ENCODE assay signal across 3 cellular contexts in genomic region chr10:43377393-43377883, GRCh38.
A peak's percentile ranks its signal among the peaks of the same experiment; 100 is the strongest.
TF ChIP-seq lines count a peak whose summit lies in the region.

No MANE protein-coding gene starts in this region.

TF ChIP-seq in HEK293, 187 proteins besides CTCF, POLR2A, EP300 and RAD21:
- TF ChIP-seq ZNF404 (tag by site-specific recombination; IDR thresholded peaks at IDR 0.05) = no peak
- 0 out of 2 replicates have a peak, but pooled peaks have one; percentile 27 for TF ChIP-seq ZIC2 (tag by site-specific recombination; IDR thresholded peaks at IDR 0.05)

TF ChIP-seq in GM12878, 131 proteins besides CTCF, POLR2A, EP300 and RAD21:
- TF ChIP-seq CBFB (IDR thresholded peaks at IDR 0.05; ENCODE audit: low read depth) (no peak), CREB1 (IDR thresholded peaks at IDR 0.05; ENCODE audit: low read depth) (no peak), SMARCA5 (IDR thresholded peaks at IDR 0.05) (no peak), KLF5 (IDR thresholded peaks at IDR 0.05; ENCODE audit: partially characterized antibody) (no peak), JUND (IDR thresholded peaks at IDR 0.05; ENCODE audit: low read depth, low read length) (no peak), NR2C2 (IDR thresholded peaks at IDR 0.05; ENCODE audit: borderline replicate concordance, control insufficient read depth, insufficient read length, low read depth) (no peak), TCF7 (IDR thresholded peaks at IDR 0.05; ENCODE audit: borderline replicate concordance) (no peak), LARP7 (IDR thresholded peaks at IDR 0.05) (no peak), CBX5 (IDR thresholded peaks at IDR 0.05; ENCODE audit: low read depth) (no peak), BRCA1 (IDR thresholded peaks at IDR 0.05; ENCODE audit: low read depth, low read length) (no peak), SP1 (IDR thresholded peaks at IDR 0.05; ENCODE audit: low read depth, low read length) (no peak), SIN3A (IDR thresholded peaks at IDR 0.05; ENCODE audit: low read depth, low read length) (no peak), NKRF (conservative IDR thresholded peaks at IDR 0.05) (no peak), RUNX3 (IDR thresholded peaks at IDR 0.05; ENCODE audit: low read length) (no peak), SUZ12 (IDR thresholded peaks at IDR 0.05; ENCODE audit: unreplicated experiment) (no peak), CBX3 (IDR thresholded peaks at IDR 0.05; ENCODE audit: borderline replicate concordance, low read depth) (no peak)
- TF ChIP-seq, protein P1, sequence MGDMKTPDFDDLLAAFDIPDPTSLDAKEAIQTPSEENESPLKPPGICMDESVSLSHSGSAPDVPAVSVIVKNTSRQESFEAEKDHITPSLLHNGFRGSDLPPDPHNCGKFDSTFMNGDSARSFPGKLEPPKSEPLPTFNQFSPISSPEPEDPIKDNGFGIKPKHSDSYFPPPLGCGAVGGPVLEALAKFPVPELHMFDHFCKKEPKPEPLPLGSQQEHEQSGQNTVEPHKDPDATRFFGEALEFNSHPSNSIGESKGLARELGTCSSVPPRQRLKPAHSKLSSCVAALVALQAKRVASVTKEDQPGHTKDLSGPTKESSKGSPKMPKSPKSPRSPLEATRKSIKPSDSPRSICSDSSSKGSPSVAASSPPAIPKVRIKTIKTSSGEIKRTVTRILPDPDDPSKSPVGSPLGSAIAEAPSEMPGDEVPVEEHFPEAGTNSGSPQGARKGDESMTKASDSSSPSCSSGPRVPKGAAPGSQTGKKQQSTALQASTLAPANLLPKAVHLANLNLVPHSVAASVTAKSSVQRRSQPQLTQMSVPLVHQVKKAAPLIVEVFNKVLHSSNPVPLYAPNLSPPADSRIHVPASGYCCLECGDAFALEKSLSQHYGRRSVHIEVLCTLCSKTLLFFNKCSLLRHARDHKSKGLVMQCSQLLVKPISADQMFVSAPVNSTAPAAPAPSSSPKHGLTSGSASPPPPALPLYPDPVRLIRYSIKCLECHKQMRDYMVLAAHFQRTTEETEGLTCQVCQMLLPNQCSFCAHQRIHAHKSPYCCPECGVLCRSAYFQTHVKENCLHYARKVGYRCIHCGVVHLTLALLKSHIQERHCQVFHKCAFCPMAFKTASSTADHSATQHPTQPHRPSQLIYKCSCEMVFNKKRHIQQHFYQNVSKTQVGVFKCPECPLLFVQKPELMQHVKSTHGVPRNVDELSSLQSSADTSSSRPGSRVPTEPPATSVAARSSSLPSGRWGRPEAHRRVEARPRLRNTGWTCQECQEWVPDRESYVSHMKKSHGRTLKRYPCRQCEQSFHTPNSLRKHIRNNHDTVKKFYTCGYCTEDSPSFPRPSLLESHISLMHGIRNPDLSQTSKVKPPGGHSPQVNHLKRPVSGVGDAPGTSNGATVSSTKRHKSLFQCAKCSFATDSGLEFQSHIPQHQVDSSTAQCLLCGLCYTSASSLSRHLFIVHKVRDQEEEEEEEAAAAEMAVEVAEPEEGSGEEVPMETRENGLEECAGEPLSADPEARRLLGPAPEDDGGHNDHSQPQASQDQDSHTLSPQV (IDR thresholded peaks at IDR 0.05) = no peak
- TF ChIP-seq, protein P2, sequence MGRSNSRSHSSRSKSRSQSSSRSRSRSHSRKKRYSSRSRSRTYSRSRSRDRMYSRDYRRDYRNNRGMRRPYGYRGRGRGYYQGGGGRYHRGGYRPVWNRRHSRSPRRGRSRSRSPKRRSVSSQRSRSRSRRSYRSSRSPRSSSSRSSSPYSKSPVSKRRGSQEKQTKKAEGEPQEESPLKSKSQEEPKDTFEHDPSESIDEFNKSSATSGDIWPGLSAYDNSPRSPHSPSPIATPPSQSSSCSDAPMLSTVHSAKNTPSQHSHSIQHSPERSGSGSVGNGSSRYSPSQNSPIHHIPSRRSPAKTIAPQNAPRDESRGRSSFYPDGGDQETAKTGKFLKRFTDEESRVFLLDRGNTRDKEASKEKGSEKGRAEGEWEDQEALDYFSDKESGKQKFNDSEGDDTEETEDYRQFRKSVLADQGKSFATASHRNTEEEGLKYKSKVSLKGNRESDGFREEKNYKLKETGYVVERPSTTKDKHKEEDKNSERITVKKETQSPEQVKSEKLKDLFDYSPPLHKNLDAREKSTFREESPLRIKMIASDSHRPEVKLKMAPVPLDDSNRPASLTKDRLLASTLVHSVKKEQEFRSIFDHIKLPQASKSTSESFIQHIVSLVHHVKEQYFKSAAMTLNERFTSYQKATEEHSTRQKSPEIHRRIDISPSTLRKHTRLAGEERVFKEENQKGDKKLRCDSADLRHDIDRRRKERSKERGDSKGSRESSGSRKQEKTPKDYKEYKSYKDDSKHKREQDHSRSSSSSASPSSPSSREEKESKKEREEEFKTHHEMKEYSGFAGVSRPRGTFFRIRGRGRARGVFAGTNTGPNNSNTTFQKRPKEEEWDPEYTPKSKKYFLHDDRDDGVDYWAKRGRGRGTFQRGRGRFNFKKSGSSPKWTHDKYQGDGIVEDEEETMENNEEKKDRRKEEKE (IDR thresholded peaks at IDR 0.05) = no peak

TF ChIP-seq in HepG2, 621 proteins besides CTCF, POLR2A, EP300 and RAD21 (continues in another document):
- TF ChIP-seq MED1 (CRISPR knock-in tag; IDR thresholded peaks at IDR 0.05) (no peak), MAF1 (CRISPR knock-in tag; IDR thresholded peaks at IDR 0.05; ENCODE audit: borderline replicate concordance) (peak; percentile 62; the same call in 1 of the 2 replicates), NRL (CRISPR knock-in tag; IDR thresholded peaks at IDR 0.05; ENCODE audit: borderline replicate concordance) (no peak), ZNF446 (CRISPR knock-in tag; IDR thresholded peaks at IDR 0.05) (0 out of 2 replicates have a peak, but pooled peaks have one; percentile 52), ZNF772 (CRISPR knock-in tag; IDR thresholded peaks at IDR 0.05) (no peak; the same call in 1 of the 2 replicates), ZSCAN22 (CRISPR knock-in tag; IDR thresholded peaks at IDR 0.05) (no peak), ZNF670 (CRISPR knock-in tag; IDR thresholded peaks at IDR 0.05; ENCODE audit: borderline replicate concordance) (no peak), PPARG (CRISPR knock-in tag; conservative IDR thresholded peaks at IDR 0.05) (no peak), HOXD1 (CRISPR knock-in tag; IDR thresholded peaks at IDR 0.05) (no peak), E2F1 (CRISPR knock-in tag; IDR thresholded peaks at IDR 0.05) (no peak), ZNF24 (IDR thresholded peaks at IDR 0.05) (no peak), TMF1 (CRISPR knock-in tag; IDR thresholded peaks at IDR 0.05; ENCODE audit: low read depth) (no peak), PCBP2 (optimal IDR thresholded peaks at IDR 0.05; ENCODE audit: low read depth, low read length, poor library complexity, severe bottlenecking) (no peak), KDM2A (CRISPR knock-in tag; IDR thresholded peaks at IDR 0.05; ENCODE audit: borderline replicate concordance, low read depth) (peak; percentile 18; the same call in 1 of the 2 replicates), KMT2A (CRISPR knock-in tag; IDR thresholded peaks at IDR 0.05) (no peak), HNF1B (CRISPR knock-in tag; IDR thresholded peaks at IDR 0.05) (no peak), CSRNP1 (CRISPR knock-in tag; IDR thresholded peaks at IDR 0.05) (no peak), GATAD2A (CRISPR knock-in tag; IDR thresholded peaks at IDR 0.05) (no peak), ZSCAN30 (CRISPR knock-in tag; IDR thresholded peaks at IDR 0.05) (no peak), ZSCAN31 (CRISPR knock-in tag; IDR thresholded peaks at IDR 0.05; ENCODE audit: low read depth) (peak; percentile 67), PHF21A (CRISPR knock-in tag; IDR thresholded peaks at IDR 0.05) (no peak), TEAD2 (CRISPR knock-in tag; IDR thresholded peaks at IDR 0.05) (0 out of 2 replicates have a peak, but pooled peaks have one; percentile 61), ZBTB33 (CRISPR knock-in tag; IDR thresholded peaks at IDR 0.05) (peak; percentile 13; the same call in 1 of the 2 replicates), NCOA5 (CRISPR knock-in tag; IDR thresholded peaks at IDR 0.05) (no peak), KDM6A (CRISPR knock-in tag; IDR thresholded peaks at IDR 0.05; ENCODE audit: low read depth) (no peak)
- TF ChIP-seq, protein P3, sequence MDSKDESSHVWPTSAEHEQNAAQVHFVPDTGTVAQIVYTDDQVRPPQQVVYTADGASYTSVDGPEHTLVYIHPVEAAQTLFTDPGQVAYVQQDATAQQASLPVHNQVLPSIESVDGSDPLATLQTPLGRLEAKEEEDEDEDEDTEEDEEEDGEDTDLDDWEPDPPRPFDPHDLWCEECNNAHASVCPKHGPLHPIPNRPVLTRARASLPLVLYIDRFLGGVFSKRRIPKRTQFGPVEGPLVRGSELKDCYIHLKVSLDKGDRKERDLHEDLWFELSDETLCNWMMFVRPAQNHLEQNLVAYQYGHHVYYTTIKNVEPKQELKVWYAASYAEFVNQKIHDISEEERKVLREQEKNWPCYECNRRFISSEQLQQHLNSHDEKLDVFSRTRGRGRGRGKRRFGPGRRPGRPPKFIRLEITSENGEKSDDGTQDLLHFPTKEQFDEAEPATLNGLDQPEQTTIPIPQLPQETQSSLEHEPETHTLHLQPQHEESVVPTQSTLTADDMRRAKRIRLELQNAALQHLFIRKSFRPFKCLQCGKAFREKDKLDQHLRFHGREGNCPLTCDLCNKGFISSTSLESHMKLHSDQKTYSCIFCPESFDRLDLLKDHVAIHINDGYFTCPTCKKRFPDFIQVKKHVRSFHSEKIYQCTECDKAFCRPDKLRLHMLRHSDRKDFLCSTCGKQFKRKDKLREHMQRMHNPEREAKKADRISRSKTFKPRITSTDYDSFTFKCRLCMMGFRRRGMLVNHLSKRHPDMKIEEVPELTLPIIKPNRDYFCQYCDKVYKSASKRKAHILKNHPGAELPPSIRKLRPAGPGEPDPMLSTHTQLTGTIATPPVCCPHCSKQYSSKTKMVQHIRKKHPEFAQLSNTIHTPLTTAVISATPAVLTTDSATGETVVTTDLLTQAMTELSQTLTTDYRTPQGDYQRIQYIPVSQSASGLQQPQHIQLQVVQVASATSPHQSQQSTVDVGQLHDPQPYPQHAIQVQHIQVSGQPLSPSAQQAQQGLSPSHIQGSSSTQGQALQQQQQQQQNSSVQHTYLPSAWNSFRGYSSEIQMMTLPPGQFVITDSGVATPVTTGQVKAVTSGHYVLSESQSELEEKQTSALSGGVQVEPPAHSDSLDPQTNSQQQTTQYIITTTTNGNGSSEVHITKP (CRISPR knock-in tag; IDR thresholded peaks at IDR 0.05; ENCODE audit: low read depth) = no peak
- TF ChIP-seq, protein P4, sequence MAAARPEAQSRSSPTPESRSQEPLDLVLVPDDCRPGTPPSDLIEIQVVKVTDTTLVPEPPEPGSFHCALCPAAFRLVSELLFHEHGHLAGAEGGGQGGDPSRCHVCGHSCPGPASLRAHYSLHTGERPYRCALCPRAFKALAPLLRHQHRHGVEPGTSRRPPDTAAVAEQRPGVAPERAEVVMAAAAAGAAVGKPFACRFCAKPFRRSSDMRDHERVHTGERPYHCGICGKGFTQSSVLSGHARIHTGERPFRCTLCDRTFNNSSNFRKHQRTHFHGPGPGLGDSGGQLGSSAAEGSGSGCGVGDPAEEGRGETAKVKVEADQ (CRISPR knock-in tag; IDR thresholded peaks at IDR 0.05; ENCODE audit: borderline replicate concordance) = no peak
- TF ChIP-seq, protein P5, sequence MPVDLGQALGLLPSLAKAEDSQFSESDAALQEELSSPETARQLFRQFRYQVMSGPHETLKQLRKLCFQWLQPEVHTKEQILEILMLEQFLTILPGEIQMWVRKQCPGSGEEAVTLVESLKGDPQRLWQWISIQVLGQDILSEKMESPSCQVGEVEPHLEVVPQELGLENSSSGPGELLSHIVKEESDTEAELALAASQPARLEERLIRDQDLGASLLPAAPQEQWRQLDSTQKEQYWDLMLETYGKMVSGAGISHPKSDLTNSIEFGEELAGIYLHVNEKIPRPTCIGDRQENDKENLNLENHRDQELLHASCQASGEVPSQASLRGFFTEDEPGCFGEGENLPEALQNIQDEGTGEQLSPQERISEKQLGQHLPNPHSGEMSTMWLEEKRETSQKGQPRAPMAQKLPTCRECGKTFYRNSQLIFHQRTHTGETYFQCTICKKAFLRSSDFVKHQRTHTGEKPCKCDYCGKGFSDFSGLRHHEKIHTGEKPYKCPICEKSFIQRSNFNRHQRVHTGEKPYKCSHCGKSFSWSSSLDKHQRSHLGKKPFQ (CRISPR knock-in tag; IDR thresholded peaks at IDR 0.05; ENCODE audit: insufficient replicate concordance) = no peak
